In genomic region chr10:34286136-34286739, GRCh38 we compare ENCODE assay signal across 18 cellular contexts.
DNase-seq lines count a peak whose midpoint lies in the region; ATAC-seq and TF ChIP-seq lines count a peak whose summit lies in the region.
"Had no signal": no experiment of that assay in that cellular context is flagged by ENCODE, and none has a peak within 500 bp of the region (broad histone marks: within the 10 kb centered on the region; RNA-seq: fewer than 3 reads in every experiment).

No MANE protein-coding gene starts in this region.

- H3K36me3 ChIP-seq in DND-41 (ENCODE audit: insufficient read depth, low read length) (no peaks in the 10 kb centered on the region), HUES48 (ENCODE audit: control insufficient read depth, insufficient read depth, low read length) (no peaks in the 10 kb centered on the region), mesendoderm (ENCODE audit: control insufficient read depth, insufficient read depth, low read length) (no peaks in the 10 kb centered on the region), neuronal stem cell (replicated peaks in 1 of 2; ENCODE audit: control insufficient read depth in 2 of 2, insufficient read depth in 2 of 2, low read length in 2 of 2) (no peaks in the 10 kb centered on the region)
- H3K36me3 ChIP-seq: stomach had no signal

- intact Hi-C loops in lower leg skin (cut with DNase I; ENCODE audit: low total_unique reads), result no loop called here
- intact Hi-C loops in natural killer cell (cut with micrococcal nuclease), result no loop called here

- H3K4me1 ChIP-seq in DND-41 (ENCODE audit: insufficient read depth, low read length), result no peaks in the 10 kb centered on the region
- H3K4me1 ChIP-seq in HUES48 (ENCODE audit: control insufficient read depth, insufficient read depth, low read length), result peaks cover 5% of the 10 kb centered on the region; the same call in 1 of the 2 replicates
- no peaks in the 10 kb centered on the region for H3K4me1 ChIP-seq in mesendoderm (ENCODE audit: control insufficient read depth, low read depth, low read length)
- peaks cover 0 to 3% of the 10 kb centered on the region in 2 donors for H3K4me1 ChIP-seq in neuronal stem cell (ENCODE audit: control insufficient read depth in 2 of 2, insufficient read depth in 1 of 2, low read depth in 1 of 2, low read length in 2 of 2)

- no peak overlapping the region for H2AFZ ChIP-seq in DND-41 (ENCODE audit: low read depth, low read length)
- H2AFZ ChIP-seq in neuronal stem cell (ENCODE audit: low read length), result no peak overlapping the region
- H2AFZ ChIP-seq: hepatocyte had no signal

- no peak overlapping the region for H3K56ac ChIP-seq in mesendoderm (ENCODE audit: low read length)

- H3K9ac ChIP-seq in DND-41 (ENCODE audit: low read depth, low read length), result no peak overlapping the region
- H3K9ac ChIP-seq in HUES48 (ENCODE audit: low read depth, low read length), result 0 out of 2 replicates have a peak overlapping the region, but pooled peaks have one; percentile 5
- no peak overlapping the region for H3K9ac ChIP-seq in mesendoderm (ENCODE audit: low read length)
- no peak overlapping the region for H3K9ac ChIP-seq in neuronal stem cell (ENCODE audit: low read depth, low read length, poor library complexity)

- no peaks in the 10 kb centered on the region for H3K9me3 Mint-ChIP-seq in natural killer cell
- H3K9me3 Mint-ChIP-seq: mesothelial cell of epicardium had no signal

- no peak overlapping the region for H3K4ac ChIP-seq in mesendoderm (ENCODE audit: low read depth, low read length)
- no peak overlapping the region for H3K4ac ChIP-seq in neuronal stem cell (ENCODE audit: low read length)

- peak; percentile 7 for TF ChIP-seq CTCF in DND-41 (IDR thresholded peaks at IDR 0.05; ENCODE audit: borderline replicate concordance, extremely low read depth, low read length, poor library complexity, severe bottlenecking)
- peak; percentile 3 for TF ChIP-seq CTCF in astrocyte of the spinal cord (IDR thresholded peaks at IDR 0.05; ENCODE audit: low read depth, low read length)
- no peak for TF ChIP-seq CTCF in lower leg skin (IDR thresholded peaks at IDR 0.05)
- no peak for TF ChIP-seq CTCF in natural killer cell (IDR thresholded peaks at IDR 0.05)

- ATAC-seq in DND-41 (ENCODE audit: insufficient read depth, low read depth), result no peak
- no peak for ATAC-seq in natural killer cell

- no peaks in the 10 kb centered on the region for H3K36me3 Mint-ChIP-seq in natural killer cell
- H3K36me3 Mint-ChIP-seq: CD14-positive monocyte had no signal

- no peaks in the 10 kb centered on the region for H3K4me1 Mint-ChIP-seq in natural killer cell
- H3K4me1 Mint-ChIP-seq: CD14-positive monocyte had no signal

- H3K4me3 ChIP-seq in DND-41 (ENCODE audit: low read depth in 1 of 2, low read length in 2 of 2), result no peak overlapping the region
- no peak overlapping the region for H3K4me3 ChIP-seq in HUES48 (ENCODE audit: low read depth, low read length)
- no peak overlapping the region for H3K4me3 ChIP-seq in astrocyte of the spinal cord (ENCODE audit: low read depth, low read length)
- H3K4me3 ChIP-seq in mesendoderm (ENCODE audit: low read length), result no peak overlapping the region
- no peak overlapping the region for H3K4me3 ChIP-seq in lower leg skin (ENCODE audit: low read depth, poor library complexity, severe bottlenecking)
- no peak overlapping the region for H3K4me3 ChIP-seq in neuronal stem cell (ENCODE audit: low read length in 2 of 2)
- H3K4me3 ChIP-seq: hepatocyte, stomach had no signal

- H4K5ac ChIP-seq in mesendoderm (ENCODE audit: low read length), result no peak overlapping the region

- no CpG with 5 or more reads among the region's 3 CpGs for WGBS in mesendoderm (ENCODE audit: extremely low coverage, insufficient coverage, low lambda C conversion rate)
- WGBS in lower leg skin, 2 donors, result 70 to 73% methylated on average over 3 of the region's 3 CpGs
- WGBS in neuronal stem cell (ENCODE audit: extremely low coverage in 2 of 2, insufficient read length in 2 of 2, insufficient replicate concordance in 1 of 2), 2 donors, result no CpG with 5 or more reads among the region's 3 CpGs

- H2BK5ac ChIP-seq in mesendoderm (ENCODE audit: low read length) (no peak overlapping the region), neuronal stem cell (ENCODE audit: low read length) (no peak overlapping the region)

- H3K14ac ChIP-seq in neuronal stem cell (ENCODE audit: low read length), result no peak overlapping the region

- H2BK12ac ChIP-seq in neuronal stem cell (ENCODE audit: low read length), result no peak overlapping the region

- H2BK15ac ChIP-seq in mesendoderm (replicated peaks; ENCODE audit: low read depth) (no peak overlapping the region), neuronal stem cell (ENCODE audit: low read length) (no peak overlapping the region)

- DNase-seq in DND-41, result no peak
- peak; percentile 23 for DNase-seq in astrocyte of the spinal cord (ENCODE audit: low read depth, low spot score)
- peak; percentile 59 for DNase-seq in mesendoderm
- DNase-seq in lower leg skin (ENCODE audit: low spot score in 2 of 2), result no peak
- DNase-seq in neuronal stem cell (ENCODE audit: low spot score), result no peak
- DNase-seq in NCI-H2196 treated with DMSO at 0.1 percent for 48 hours (lab: John Stamatoyannopoulos, UW; ENCODE audit: unreplicated experiment), result no peak
- DNase-seq in natural killer cell, result no peak
- DNase-seq: amniotic stem cell; effector CD4-positive, alpha-beta T cell; NCI-H1417 treated with DMSO at 0.1 percent for 48 hours; NCI-H69; stimulated activated CD4-positive, alpha-beta T cell treated with anti-CD3 and anti-CD28 coated beads, Interleukin-4, amount 100 ng/mL, for 4 hours; stomach had no signal

- H3K18ac ChIP-seq in mesendoderm (ENCODE audit: low read length) (no peak overlapping the region), neuronal stem cell (ENCODE audit: low read length) (no peak overlapping the region)

- H3K79me2 ChIP-seq in DND-41 (ENCODE audit: insufficient read depth, low read length) (no peaks in the 10 kb centered on the region), mesendoderm (ENCODE audit: control insufficient read depth, insufficient read depth, low read length) (no peaks in the 10 kb centered on the region)
- H3K79me2 ChIP-seq: hepatocyte had no signal

- H3K27ac ChIP-seq in DND-41 (ENCODE audit: low read length) (no peak overlapping the region), HUES48 (ENCODE audit: low read depth, low read length) (no peak overlapping the region), mesendoderm (ENCODE audit: low read depth, low read length) (no peak overlapping the region), neuronal stem cell (replicated peaks; ENCODE audit: low read length) (no peak overlapping the region)
- H3K27ac ChIP-seq: hepatocyte, stomach, VCaP had no signal

- no peaks in the 10 kb centered on the region for H3K79me1 ChIP-seq in mesendoderm (ENCODE audit: low read length)
- no peaks in the 10 kb centered on the region for H3K79me1 ChIP-seq in neuronal stem cell (ENCODE audit: low read depth, low read length)

- H3K9me3 ChIP-seq in DND-41 (ENCODE audit: insufficient read depth, low read length, severe bottlenecking) (no peaks in the 10 kb centered on the region), HUES48 (ENCODE audit: control insufficient read depth, insufficient read depth, low read length) (no peaks in the 10 kb centered on the region), neuronal stem cell (replicated peaks in 1 of 2; ENCODE audit: control insufficient read depth in 2 of 2, insufficient read depth in 1 of 2, low read depth in 1 of 2, low read length in 2 of 2) (no peaks in the 10 kb centered on the region)
- H3K9me3 ChIP-seq: stomach had no signal

- no peaks in the 10 kb centered on the region for H3K27me3 ChIP-seq in DND-41 (ENCODE audit: insufficient read depth, low read length, poor library complexity)
- H3K27me3 ChIP-seq in HUES48 (ENCODE audit: control insufficient read depth, insufficient read depth, low read length), result no peaks in the 10 kb centered on the region
- H3K27me3 ChIP-seq in mesendoderm (ENCODE audit: insufficient read depth, low read length, poor library complexity), result no peaks in the 10 kb centered on the region
- H3K27me3 ChIP-seq in neuronal stem cell (ENCODE audit: control insufficient read depth in 3 of 3, insufficient read depth in 3 of 3, low read depth in 1 of 3, low read length in 3 of 3), result no peaks in the 10 kb centered on the region
- H3K27me3 ChIP-seq: hepatocyte, stomach had no signal

- H4K8ac ChIP-seq in mesendoderm (ENCODE audit: low read depth, low read length) (no peak overlapping the region), neuronal stem cell (ENCODE audit: low read depth, low read length) (no peak overlapping the region)

- H2AK5ac ChIP-seq in mesendoderm (ENCODE audit: low read length) (no peak overlapping the region), neuronal stem cell (ENCODE audit: low read depth, low read length) (no peak overlapping the region)

- H3K4me3 Mint-ChIP-seq in natural killer cell, result no peak overlapping the region
- H3K4me3 Mint-ChIP-seq: CD14-positive monocyte, mesothelial cell of epicardium had no signal

- TF ChIP-seq POLR2A in lower leg skin (IDR thresholded peaks at IDR 0.05), result no peak

- H3K27ac Mint-ChIP-seq in natural killer cell, result no peak overlapping the region
- H3K27ac Mint-ChIP-seq: mesothelial cell of epicardium had no signal

- H3K27me3 Mint-ChIP-seq in natural killer cell (ENCODE audit: low read depth in 2 of 2), result peaks cover 7 to 26% of the 10 kb centered on the region in 2 donors

- H2BK120ac ChIP-seq in mesendoderm (ENCODE audit: low read depth, low read length), result no peak overlapping the region
- H2BK120ac ChIP-seq in neuronal stem cell (ENCODE audit: low read depth, low read length), result no peak overlapping the region

- in situ Hi-C loops in astrocyte of the spinal cord (cut with HindIII; ENCODE audit: low sequenced_read_pairs), result no loop called here

- no peak overlapping the region for H4K91ac ChIP-seq in neuronal stem cell (ENCODE audit: low read depth, low read length, poor library complexity)

- H3K23ac ChIP-seq in mesendoderm (ENCODE audit: low read length), result no peak overlapping the region
- H3K23ac ChIP-seq in neuronal stem cell (ENCODE audit: low read depth, low read length, poor library complexity), result no peak overlapping the region

- H3K4me2 ChIP-seq in DND-41 (ENCODE audit: insufficient read depth, low read length), result no peak overlapping the region
- no peak overlapping the region for H3K4me2 ChIP-seq in mesendoderm (ENCODE audit: low read length)
- H3K4me2 ChIP-seq in neuronal stem cell (ENCODE audit: insufficient read depth, low read length, poor library complexity, severe bottlenecking), result no peak overlapping the region
- H3K4me2 ChIP-seq: hepatocyte had no signal

- no peaks in the 10 kb centered on the region for H4K20me1 ChIP-seq in DND-41 (ENCODE audit: insufficient read depth, low read length)

Comparison
In these comparisons a context has a peak if more than half of its experiments do, and no peak if none do; other contexts are left out.
1. DNase-seq: peak in astrocyte of the spinal cord (single experiment) and mesendoderm (single experiment); none in DND-41 (single experiment), lower leg skin (0 of 2), neuronal stem cell (single experiment), NCI-H2196 treated with DMSO at 0.1 percent for 48 hours (single experiment) and natural killer cell (single experiment).
2. CTCF ChIP-seq: peak in DND-41 (single experiment) and astrocyte of the spinal cord (single experiment); none in lower leg skin (0 of 3) and natural killer cell (single experiment).